In the genomic region with DNA sequence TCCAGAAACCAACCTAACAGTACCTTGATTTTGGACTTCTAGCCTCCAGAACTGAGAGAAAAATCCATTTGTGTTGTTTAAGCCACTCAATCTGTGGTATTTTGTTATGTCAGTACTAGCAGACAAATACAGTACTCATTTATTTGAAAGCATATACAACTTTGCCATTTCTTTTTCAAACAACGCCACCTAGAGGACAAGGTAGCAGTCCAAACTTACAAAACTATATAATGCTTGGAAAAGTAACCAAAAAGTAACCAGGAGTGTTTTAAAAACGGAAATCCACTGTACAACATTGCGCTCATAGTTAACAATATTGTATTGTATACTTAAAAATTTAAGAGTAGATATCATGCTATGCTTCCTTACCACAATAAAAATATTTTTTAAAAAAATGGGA, we compare ENCODE assay signal across 12 cellular contexts. TPM values are rescaled to one million over a fixed set of nuclear protein-coding genes. Genes with fewer than 3 reads are reported as not detected.
A peak's percentile ranks its signal among the peaks of the same experiment; 100 is the strongest.
DNase-seq lines count a peak whose midpoint lies in the region; ATAC-seq, FAIRE-seq and TF ChIP-seq lines count a peak whose summit lies in the region.
"Had no signal": no experiment of that assay in that cellular context is flagged by ENCODE, and none has a peak within 500 bp of the region (broad histone marks: within the 10 kb centered on the region; RNA-seq: fewer than 3 reads in every experiment).

No MANE protein-coding gene starts in this region.

- WGBS in heart left ventricle, 4 donors, result 23 to 39% (median 29%) methylated on average over 3 of the region's 3 CpGs

- H3K9me3 ChIP-seq in heart left ventricle, result no peaks in the 10 kb centered on the region
- H3K9me3 ChIP-seq in upper lobe of right lung, result no peaks in the 10 kb centered on the region

- H3K27ac ChIP-seq in heart left ventricle (no peak overlapping the region), foreskin keratinocyte (no peak overlapping the region), upper lobe of right lung (no peak overlapping the region)
- H3K27ac ChIP-seq: HL-60 had no signal

- H3K27me3 ChIP-seq in heart left ventricle (peaks cover 0 to 41% (median 0%) of the 10 kb centered on the region in 9 donors), foreskin keratinocyte (no peaks in the 10 kb centered on the region), upper lobe of right lung (no peaks in the 10 kb centered on the region)

- intact Hi-C loops in heart left ventricle (cut with DNase I), result loop anchor here in 8 of 10 donors (5.0 to 10.0 kb wide), 6 partner anchors 451 to 624 kb away; no protein-coding TSS in a partner anchor
- intact Hi-C loops in left cardiac atrium (cut with DNase I), result loop anchor here in 1 of 2 donors (5.0 kb wide), 2 partner anchors 451 to 621 kb away; no protein-coding TSS in a partner anchor
- intact Hi-C loops in upper lobe of right lung (cut with DNase I), result no loop called here

- no peak for TF ChIP-seq POLR2A in heart left ventricle (IDR thresholded peaks at IDR 0.05)

- H3K36me3 ChIP-seq in heart left ventricle, result no peaks in the 10 kb centered on the region
- no peaks in the 10 kb centered on the region for H3K36me3 ChIP-seq in upper lobe of right lung

- FAIRE-seq in RCC 7860 (lab: Jason Lieb, UNC), result peak; percentile 44
- FAIRE-seq: frontal cortex had no signal

- TF ChIP-seq CTCF in heart left ventricle (IDR thresholded peaks at IDR 0.05) (peak in 10 of 12 donors; percentile 14 to 55 (median 34)), foreskin keratinocyte (conservative IDR thresholded peaks at IDR 0.05) (peak; percentile 27), upper lobe of right lung (IDR thresholded peaks at IDR 0.05) (peak; percentile 43)

- ATAC-seq in heart left ventricle (no peak), left cardiac atrium (no peak), foreskin keratinocyte (no peak), upper lobe of right lung (no peak), GM21576 (IDR thresholded peaks at IDR 0.05; ENCODE audit: unreplicated experiment) (no peak), GM21737 (IDR thresholded peaks at IDR 0.05; ENCODE audit: unreplicated experiment) (no peak)

- no peak overlapping the region for H3K4me3 ChIP-seq in heart left ventricle
- H3K4me3 ChIP-seq in upper lobe of right lung, result no peak overlapping the region

- no peak for DNase-seq in heart left ventricle
- no peak for DNase-seq in left cardiac atrium
- DNase-seq in RCC 7860 (ENCODE audit: low spot score), result peak; percentile 3
- DNase-seq in foreskin keratinocyte, result no peak
- no peak for DNase-seq in upper lobe of right lung
- no peak for DNase-seq in NCI-H1694 (lab: John Stamatoyannopoulos, UW)
- DNase-seq: activated CD4-positive, alpha-beta T cell treated with anti-CD3 and anti-CD28 coated beads, Interleukin-2, amount 50 U/mL, for 4 hours; DMS79 treated with DMSO at 0.1 percent for 48 hours had no signal

- no peaks in the 10 kb centered on the region for H3K4me1 ChIP-seq in heart left ventricle
- H3K4me1 ChIP-seq in foreskin keratinocyte, result no peaks in the 10 kb centered on the region
- H3K4me1 ChIP-seq in upper lobe of right lung, result no peaks in the 10 kb centered on the region

RNA-seq across cellular contexts. Expression of a gene that starts 37.0 kb away (rescaled TPM):
- total RNA-seq in heart left ventricle (1 to 10 TPM in 5 of 9 donors, under 1 TPM in 4; 0.44 to 3.3 (median 1.5) TPM), left cardiac atrium (1 to 10 TPM; 2.4 to 4.3 TPM), foreskin keratinocyte (not detected in 2 replicates), upper lobe of right lung (3.2 TPM)
- polyA plus RNA-seq in heart left ventricle (1 to 10 TPM in 1 of 2 donors, under 1 TPM in 1; 0.68 to 1.4 TPM), foreskin keratinocyte (not detected in 2 replicates)
